In genomic region chr10:11684717-11685645, GRCh38 we compare ENCODE assay signal across 8 cellular contexts. TPM values are rescaled to one million over a fixed set of nuclear protein-coding genes. Genes with fewer than 3 reads are reported as not detected.
DNase-seq lines count a peak whose midpoint lies in the region; ATAC-seq and TF ChIP-seq lines count a peak whose summit lies in the region.

No MANE protein-coding gene starts in this region.

- TF ChIP-seq CTCF in activated B cell treated with CpG ODN at 0.5 μM for 24 hours (IDR thresholded peaks at IDR 0.05) (no peak), right lobe of liver (IDR thresholded peaks at IDR 0.05) (no peak)

- 40% methylated on average over 19 of the region's 26 CpGs for WGBS in right lobe of liver (ENCODE audit: insufficient coverage, low coverage, low lambda C conversion rate, missing lambda C conversion rate)

- no peak for TF ChIP-seq POLR2A in right lobe of liver (IDR thresholded peaks at IDR 0.05)

- H3K4me3 Mint-ChIP-seq in CD4-positive, alpha-beta memory T cell, result peak overlapping the region; percentile 85 to 93 (median 90)
- peak overlapping the region; percentile 90 for H3K4me3 Mint-ChIP-seq in activated B cell treated with CpG ODN at 0.5 μM for 24 hours
- peak overlapping the region; percentile 80 for H3K4me3 Mint-ChIP-seq in central memory CD8-positive, alpha-beta T cell

- H3K27ac Mint-ChIP-seq in CD4-positive, alpha-beta memory T cell, result peak overlapping the region; percentile 94 to 100 (median 98)
- H3K27ac Mint-ChIP-seq in activated B cell treated with CpG ODN at 0.5 μM for 24 hours, result peak overlapping the region; percentile 100
- peak overlapping the region; percentile 97 for H3K27ac Mint-ChIP-seq in central memory CD8-positive, alpha-beta T cell (ENCODE audit: low read depth)

- no peaks in the 10 kb centered on the region for H3K27me3 Mint-ChIP-seq in CD4-positive, alpha-beta memory T cell
- no peaks in the 10 kb centered on the region for H3K27me3 Mint-ChIP-seq in activated B cell treated with CpG ODN at 0.5 μM for 24 hours
- no peaks in the 10 kb centered on the region for H3K27me3 Mint-ChIP-seq in central memory CD8-positive, alpha-beta T cell

- peaks cover 26 to 46% (median 39%) of the 10 kb centered on the region in 4 donors for H3K4me1 Mint-ChIP-seq in CD4-positive, alpha-beta memory T cell
- peaks cover 91% of the 10 kb centered on the region for H3K4me1 Mint-ChIP-seq in activated B cell treated with CpG ODN at 0.5 μM for 24 hours
- H3K4me1 Mint-ChIP-seq in central memory CD8-positive, alpha-beta T cell, result peaks cover 27% of the 10 kb centered on the region

- CTCF ChIA-PET in CD4-positive, alpha-beta memory T cell (lab: Charles Lee; ENCODE audit: partially characterized antibody), result interaction anchor here (1.2 to 2.2 kb wide), 5 partner anchors 10 to 165 kb away, joined by 3 to 12 read pairs (median 4); no protein-coding TSS in a partner anchor
- CTCF ChIA-PET in activated B cell treated with CpG ODN at 0.5 μM for 24 hours (lab: Charles Lee), result interaction anchor here (0.7 to 2.8 kb wide), 12 partner anchors 10 to 170 kb away, joined by 3 to 21 read pairs (median 4); no protein-coding TSS in a partner anchor

- intact Hi-C loops in CD4-positive, alpha-beta memory T cell (cut with micrococcal nuclease), result loop anchor here (2.0 to 10.0 kb wide), 4 partner anchors 26 to 80 kb away; partner anchors contain the start of gene ECHDC3
- intact Hi-C loops in activated B cell treated with CpG ODN at 0.5 μM for 24 hours (cut with micrococcal nuclease) (loop anchor here (1.0 to 2.0 kb wide), 9 partner anchors 14 to 520 kb away; no protein-coding TSS in a partner anchor), right lobe of liver (cut with DNase I) (no loop called here)

- H3K4me1 ChIP-seq in CD4-positive, alpha-beta memory T cell (ENCODE audit: insufficient read depth, low read length), result peaks cover 37% of the 10 kb centered on the region
- H3K4me1 ChIP-seq in right lobe of liver, result peaks cover 0 to 6% (median 0%) of the 10 kb centered on the region in 4 donors

- no peaks in the 10 kb centered on the region for H3K36me3 Mint-ChIP-seq in CD4-positive, alpha-beta memory T cell
- no peaks in the 10 kb centered on the region for H3K36me3 Mint-ChIP-seq in activated B cell treated with CpG ODN at 0.5 μM for 24 hours (ENCODE audit: low read depth)
- peaks cover 6% of the 10 kb centered on the region for H3K36me3 Mint-ChIP-seq in central memory CD8-positive, alpha-beta T cell (ENCODE audit: insufficient read depth)

- no peaks in the 10 kb centered on the region for H3K9me3 ChIP-seq in CD4-positive, alpha-beta memory T cell (ENCODE audit: control insufficient read depth in 1 of 2, low read length in 2 of 2)
- no peaks in the 10 kb centered on the region for H3K9me3 ChIP-seq in right lobe of liver

- ATAC-seq in GM19468 (IDR thresholded peaks at IDR 0.05; ENCODE audit: extremely low read depth, unreplicated experiment), result peak; percentile 62
- ATAC-seq in activated B cell treated with CpG ODN at 0.5 μM for 24 hours (ENCODE audit: low read depth), result peak; percentile 76
- ATAC-seq in central memory CD8-positive, alpha-beta T cell (replicated peaks; ENCODE audit: extremely low read depth, poor library complexity, severe bottlenecking), result peak; percentile 87
- peak; percentile 17 to 65 (median 58) for ATAC-seq in right lobe of liver

- POLR2A ChIA-PET in CD4-positive, alpha-beta memory T cell (lab: Charles Lee; ENCODE audit: partially characterized antibody), result interaction anchor here (0.6 to 3.6 kb wide), 7 partner anchors 10 to 453 kb away, joined by 3 to 16 read pairs (median 4); partner anchors contain the start of gene USP6NL
- POLR2A ChIA-PET in activated B cell treated with CpG ODN at 0.5 μM for 24 hours (lab: Charles Lee), result interaction anchor here (0.6 to 8.6 kb wide), 31 partner anchors 8 to 167 kb away, joined by 3 to 85 read pairs (median 5); partner anchors contain the start of gene USP6NL

- no peaks in the 10 kb centered on the region for H3K27me3 ChIP-seq in CD4-positive, alpha-beta memory T cell (ENCODE audit: insufficient read depth, low read length)
- no peaks in the 10 kb centered on the region for H3K27me3 ChIP-seq in right lobe of liver

- H3K27ac ChIP-seq in CD4-positive, alpha-beta memory T cell (ENCODE audit: low read depth, low read length), result peak overlapping the region; percentile 71
- peak overlapping the region in 1 of 3 donors; percentile 13 for H3K27ac ChIP-seq in right lobe of liver

- H3K4me3 ChIP-seq in CD4-positive, alpha-beta memory T cell (ENCODE audit: low read length in 2 of 2), result peak overlapping the region; percentile 7 to 24
- H3K4me3 ChIP-seq in right lobe of liver, result peak overlapping the region in 2 of 3 donors; percentile 4 to 10

- H3K36me3 ChIP-seq in CD4-positive, alpha-beta memory T cell (ENCODE audit: insufficient read depth, low read length), result no peaks in the 10 kb centered on the region
- no peaks in the 10 kb centered on the region for H3K36me3 ChIP-seq in right lobe of liver

- DNase-seq in CD4-positive, alpha-beta memory T cell, result peak; percentile 75 to 87 (median 80)
- DNase-seq in HPDE6-E6E7 (ENCODE audit: extremely low spot score) (peak; percentile 58), activated B cell treated with CpG ODN at 0.5 μM for 24 hours (peak; percentile 69), right lobe of liver (peak in 1 of 3 donors; percentile 47), NCI-H1092 treated with DMSO at 0.1 percent for 48 hours (lab: John Stamatoyannopoulos, UW) (no peak)
- DNase-seq in central memory CD8-positive, alpha-beta T cell (ENCODE audit: low spot score in 2 of 2), result peak; percentile 36 to 41
- DNase-seq in stimulated activated CD4-positive, alpha-beta T cell treated with anti-CD3 and anti-CD28 coated beads, TNF-alpha, amount 100 ng/mL, for 24 hours (ENCODE audit: low read depth in 3 of 3), result peak; percentile 21 to 66 (median 29)

- H3K9me3 Mint-ChIP-seq in CD4-positive, alpha-beta memory T cell, result no peaks in the 10 kb centered on the region
- H3K9me3 Mint-ChIP-seq in activated B cell treated with CpG ODN at 0.5 μM for 24 hours, result no peaks in the 10 kb centered on the region
- no peaks in the 10 kb centered on the region for H3K9me3 Mint-ChIP-seq in central memory CD8-positive, alpha-beta T cell

RNA-seq across cellular contexts. Expression of gene ECHDC3, which starts 57.2 kb away (rescaled TPM):
- total RNA-seq in CD4-positive, alpha-beta memory T cell, result under 1 TPM; 0.47 to 0.49 TPM
- polyA plus RNA-seq in CD4-positive, alpha-beta memory T cell, result under 1 TPM in 1 of 2 donors, not detected in 1; 0.14 TPM
- total RNA-seq in activated B cell treated with CpG ODN at 0.5 μM for 24 hours (10.1 and 12.5 TPM in 2 replicates), right lobe of liver (100 to 1,000 TPM in 5 of 6 experiments, 10 to 100 TPM in 1; 85.0 to 304 (median 130) TPM)

Comparison
In these comparisons a context has a peak if more than half of its experiments do, and no peak if none do; other contexts are left out.
1. intact Hi-C loops: an anchor here in CD4-positive, alpha-beta memory T cell (2.0 to 10.0 kb wide) and activated B cell treated with CpG ODN at 0.5 μM for 24 hours (1.0 to 2.0 kb wide); none called in right lobe of liver.